ENCODE assay signal across 16 cellular contexts in genomic region chr1:153683853-153684252, GRCh38. TPM values are rescaled to one million over a fixed set of nuclear protein-coding genes. Genes with fewer than 3 reads are reported as not detected.
DNase-seq lines count a peak whose midpoint lies in the region; ATAC-seq and TF ChIP-seq lines count a peak whose summit lies in the region.
"Had no signal": no experiment of that assay in that cellular context is flagged by ENCODE, and none has a peak within 500 bp of the region (broad histone marks: within the 10 kb centered on the region; RNA-seq: fewer than 3 reads in every experiment).

No MANE protein-coding gene starts in this region.

- ATAC-seq in left cardiac atrium (peak; percentile 35 to 60), left ventricle myocardium superior (no peak), thoracic aorta (ENCODE audit: insufficient number of reproducible peaks, low FRiP score, low read depth) (no peak), HG03469 (IDR thresholded peaks at IDR 0.05; ENCODE audit: unreplicated experiment) (no peak), HG03457 (IDR thresholded peaks at IDR 0.05; ENCODE audit: unreplicated experiment) (no peak)
- ATAC-seq: activated T-cell treated with anti-CD3 and anti-CD28 coated beads, Interleukin-2, amount 50 U/mL, for 72 hours had no signal

- peak overlapping the region; percentile 74 to 77 for H3K27ac ChIP-seq in thoracic aorta

- H3K27me3 ChIP-seq in thoracic aorta (replicated peaks; ENCODE audit: insufficient read depth) (no peaks in the 10 kb centered on the region), HAP-1 (ENCODE audit: low read depth) (no peaks in the 10 kb centered on the region; the same call in 1 of the 2 replicates)

- in situ Hi-C loops in SK-MEL-5 (cut with HindIII; ENCODE audit: low pct_unique_long_range_greater_than_20kb, low sequenced_read_pairs) (no loop called here), HAP-1 (cut with MboI; ENCODE audit: low sequenced_read_pairs) (no loop called here)

- peaks cover 53% of the 10 kb centered on the region for H3K36me3 ChIP-seq in thoracic aorta
- H3K36me3 ChIP-seq in HAP-1 (replicated peaks) = no peaks in the 10 kb centered on the region

- TF ChIP-seq CTCF in fibroblast of the aortic adventitia (IDR thresholded peaks at IDR 0.05; ENCODE audit: insufficient read depth, low read length) = no peak
- TF ChIP-seq CTCF in thoracic aorta (IDR thresholded peaks at IDR 0.05) = no peak

- DNase-seq in left cardiac atrium (no peak), left ventricle myocardium superior (no peak), SK-MEL-5 (ENCODE audit: low read depth, low spot score) (peak; percentile 32), fibroblast of the aortic adventitia (ENCODE audit: low read depth) (peak; percentile 66), thoracic aorta (ENCODE audit: low spot score) (no peak), HAP-1 (ENCODE audit: low spot score in 2 of 2) (no peak)
- DNase-seq: activated naive CD8-positive, alpha-beta T cell treated with anti-CD3 and anti-CD28 coated beads for 36 hours; activated T-cell treated with anti-CD3 and anti-CD28 coated beads, Interleukin-2, amount 50 U/mL, for 72 hours; CD4-positive, alpha-beta T cell; DND-41; effector CD4-positive, alpha-beta T cell; foreskin melanocyte; NCI-H2081; NCI-H69 had no signal

- H3K4me1 ChIP-seq in thoracic aorta (ENCODE audit: control insufficient read depth in 1 of 2, low read depth in 2 of 2) (peaks cover 5 to 38% of the 10 kb centered on the region in 2 donors), HAP-1 (no peaks in the 10 kb centered on the region)

- intact Hi-C loops in left cardiac atrium (cut with DNase I) = loop anchor here in 1 of 2 donors (10.0 kb wide), 1 partner anchor 61 kb away; no protein-coding TSS in a partner anchor
- intact Hi-C loops in left ventricle myocardium superior (cut with micrococcal nuclease) = no loop called here

- no peak overlapping the region for H3K4me3 ChIP-seq in fibroblast of the aortic adventitia (ENCODE audit: low read depth, low read length)
- H3K4me3 ChIP-seq in thoracic aorta = no peak overlapping the region
- H3K4me3 ChIP-seq in HAP-1 = no peak overlapping the region

- H3K9me3 ChIP-seq in thoracic aorta (no peaks in the 10 kb centered on the region), HAP-1 (no peaks in the 10 kb centered on the region)

RNA-seq across cellular contexts. Expression of gene NPR1, which starts 5.4 kb away (rescaled TPM):
- 10 to 100 TPM; 28.5 to 39.0 TPM for total RNA-seq in left cardiac atrium
- 10.5 TPM for total RNA-seq in left ventricle myocardium superior
- total RNA-seq in SK-MEL-5 (2014; rRNA removed; shearing (Covaris generic)) = not detected in 2 replicates
- not detected in 2 replicates for polyA plus RNA-seq in SK-MEL-5 (2015; cell fraction: cytosol; rRNA removed)
- polyA plus RNA-seq in SK-MEL-5 (2015; cell fraction: nucleus; rRNA removed) = 0.09 TPM in 1 of 2 replicates, not detected in the other
- total RNA-seq in fibroblast of the aortic adventitia (ENCODE audit: low replicate concordance) = 1.5 and 24.0 TPM in 2 replicates
- total RNA-seq in thoracic aorta = 100 to 1,000 TPM; 279 to 293 TPM
- total RNA-seq: CD4-positive, alpha-beta T cell had no signal

RNA-seq across cellular contexts. Expression of gene ILF2, which starts 13.1 kb away (rescaled TPM):
- 10 to 100 TPM; 63.7 to 91.7 TPM for total RNA-seq in left cardiac atrium
- 56.9 TPM for total RNA-seq in left ventricle myocardium superior
- total RNA-seq in SK-MEL-5 (2014; rRNA removed; shearing (Covaris generic)) = 415 and 443 TPM in 2 replicates
- polyA plus RNA-seq in SK-MEL-5 (2015; cell fraction: cytosol; rRNA removed) = 304 and 352 TPM in 2 replicates
- 218 and 277 TPM in 2 replicates for polyA plus RNA-seq in SK-MEL-5 (2015; cell fraction: nucleus; rRNA removed)
- total RNA-seq in fibroblast of the aortic adventitia (ENCODE audit: low replicate concordance) = 154 and 189 TPM in 2 replicates
- total RNA-seq in thoracic aorta = 10 to 100 TPM; 75.7 to 81.8 TPM

RNA-seq across cellular contexts. Expression of gene SNAPIN, which starts 25.4 kb away (rescaled TPM):
- total RNA-seq in left cardiac atrium (10 to 100 TPM; 45.3 to 46.0 TPM), left ventricle myocardium superior (60.1 TPM), fibroblast of the aortic adventitia (ENCODE audit: low replicate concordance) (16.7 and 68.8 TPM in 2 replicates), thoracic aorta (10 to 100 TPM; 37.9 to 41.6 TPM)
- 91.1 and 101 TPM in 2 replicates for total RNA-seq in SK-MEL-5 (2014; rRNA removed; shearing (Covaris generic))
- polyA plus RNA-seq in SK-MEL-5 (2015; cell fraction: cytosol; rRNA removed) = 75.1 and 97.1 TPM in 2 replicates
- 44.5 and 54.5 TPM in 2 replicates for polyA plus RNA-seq in SK-MEL-5 (2015; cell fraction: nucleus; rRNA removed)

RNA-seq across cellular contexts. Expression of gene INTS3, which starts 44.0 kb away (rescaled TPM):
- total RNA-seq in left cardiac atrium (10 to 100 TPM; 28.2 to 34.1 TPM), left ventricle myocardium superior (35.5 TPM), fibroblast of the aortic adventitia (ENCODE audit: low replicate concordance) (49.0 and 55.8 TPM in 2 replicates), thoracic aorta (10 to 100 TPM; 63.8 to 68.8 TPM)
- 63.2 and 77.5 TPM in 2 replicates for total RNA-seq in SK-MEL-5 (2014; rRNA removed; shearing (Covaris generic))
- 60.2 and 77.1 TPM in 2 replicates for polyA plus RNA-seq in SK-MEL-5 (2015; cell fraction: cytosol; rRNA removed)
- polyA plus RNA-seq in SK-MEL-5 (2015; cell fraction: nucleus; rRNA removed) = 522 and 581 TPM in 2 replicates

RNA-seq across cellular contexts. Expression of gene CHTOP, which starts 50.0 kb away (rescaled TPM):
- 10 to 100 TPM; 60.1 to 61.9 TPM for total RNA-seq in left cardiac atrium
- total RNA-seq in left ventricle myocardium superior = 73.3 TPM
- total RNA-seq in SK-MEL-5 (2014; rRNA removed; shearing (Covaris generic)) = 59.3 and 62.0 TPM in 2 replicates
- polyA plus RNA-seq in SK-MEL-5 (2015; cell fraction: cytosol; rRNA removed) = 74.5 and 81.5 TPM in 2 replicates
- polyA plus RNA-seq in SK-MEL-5 (2015; cell fraction: nucleus; rRNA removed) = 162 and 170 TPM in 2 replicates
- total RNA-seq in fibroblast of the aortic adventitia (ENCODE audit: low replicate concordance) = 26.8 and 44.6 TPM in 2 replicates
- 10 to 100 TPM; 39.0 to 78.0 TPM for total RNA-seq in thoracic aorta

Comparison
In these comparisons a context has a peak if more than half of its experiments do, and no peak if none do; other contexts are left out.
1. ATAC-seq: peak in left cardiac atrium (2 of 2); none in left ventricle myocardium superior (single experiment), thoracic aorta (single experiment), HG03469 (single experiment) and HG03457 (single experiment).
2. DNase-seq: peak in SK-MEL-5 (single experiment) and fibroblast of the aortic adventitia (single experiment); none in left cardiac atrium (single experiment), left ventricle myocardium superior (single experiment), thoracic aorta (single experiment) and HAP-1 (0 of 2).
3. RNA of gene NPR1, which starts 5.4 kb away (total RNA-seq): 279 to 293 TPM in thoracic aorta; 28.5 to 39.0 TPM in left cardiac atrium, 10.5 TPM in left ventricle myocardium superior (single experiment), 1.5 to 24.0 TPM in fibroblast of the aortic adventitia and not detected in SK-MEL-5; every median in the first group is over 4 times any median in the second.